In genomic region chr13:96898855-96899254, GRCh38 we compare ENCODE assay signal across 1 cellular context.
TF ChIP-seq lines count a peak whose summit lies in the region.

No MANE protein-coding gene starts in this region.

TF ChIP-seq in SK-N-SH treated with all-trans-retinoic acid at 6 μM for 48 hours, 23 proteins besides CTCF, POLR2A, EP300 and RAD21 (continued from another document):
- TF ChIP-seq POU6F1 (CRISPR knock-in tag; IDR thresholded peaks at IDR 0.05; ENCODE audit: borderline replicate concordance, low read depth) = no peak
